Comparison of ENCODE assay signal across 11 cellular contexts in genomic region chr11:27392715-27393114, GRCh38. TPM values are rescaled to one million over a fixed set of nuclear protein-coding genes. Genes with fewer than 3 reads are reported as not detected.
DNase-seq lines count a peak whose midpoint lies in the region; ATAC-seq, FAIRE-seq and TF ChIP-seq lines count a peak whose summit lies in the region.
"Had no signal": no experiment of that assay in that cellular context is flagged by ENCODE, and none has a peak within 500 bp of the region (broad histone marks: within the 10 kb centered on the region; RNA-seq: fewer than 3 reads in every experiment).

No MANE protein-coding gene starts in this region.

- H3K4me3 ChIP-seq in fibroblast of lung (replicated peaks in 1 of 4; ENCODE audit: control extremely low read depth in 1 of 4, insufficient read depth in 1 of 4, low read depth in 3 of 4, low read length in 4 of 4) (no peak overlapping the region), neural progenitor cell (peak overlapping the region; percentile 32), dorsolateral prefrontal cortex (no peak overlapping the region)

- peaks cover 93% of the 10 kb centered on the region for H3F3A ChIP-seq in neural progenitor cell (ENCODE audit: low read depth)

- no peak overlapping the region for H3K27ac ChIP-seq in fibroblast of lung (ENCODE audit: insufficient read depth, low read length)
- peak overlapping the region; percentile 97 for H3K27ac ChIP-seq in neural progenitor cell
- H3K27ac ChIP-seq in dorsolateral prefrontal cortex, result peak overlapping the region in 6 of 59 donors; percentile 10 to 44 (median 23)

- H3K79me2 ChIP-seq in fibroblast of lung (ENCODE audit: control insufficient read depth, insufficient read depth, low read length), result no peaks in the 10 kb centered on the region
- peaks cover 75% of the 10 kb centered on the region for H3K79me2 ChIP-seq in neural progenitor cell (ENCODE audit: low read depth)

- H3K4me1 ChIP-seq in fibroblast of lung (ENCODE audit: control insufficient read depth, extremely low read depth, insufficient read depth, low read length) (peaks cover 6% of the 10 kb centered on the region), neural progenitor cell (peaks cover 98% of the 10 kb centered on the region)

- no peaks in the 10 kb centered on the region for H3K9me3 ChIP-seq in fibroblast of lung (ENCODE audit: control insufficient read depth, insufficient read depth, low read depth, low read length)
- H3K9me3 ChIP-seq in neural progenitor cell (ENCODE audit: low read depth), result no peaks in the 10 kb centered on the region

- H3K4me2 ChIP-seq in fibroblast of lung (ENCODE audit: extremely low read depth, insufficient read depth, low read length) (no peak overlapping the region), neural progenitor cell (peak overlapping the region; percentile 73)

- FAIRE-seq in RCC 7860 (lab: Jason Lieb, UNC), result peak; percentile 75

- H4K20me1 ChIP-seq in fibroblast of lung (ENCODE audit: control insufficient read depth, extremely low read depth, insufficient read depth, low read length), result no peaks in the 10 kb centered on the region
- peaks cover 20% of the 10 kb centered on the region for H4K20me1 ChIP-seq in neural progenitor cell (ENCODE audit: low read depth)

- ATAC-seq in HG03025 (IDR thresholded peaks at IDR 0.05; ENCODE audit: low FRiP score, unreplicated experiment) (no peak), HG03469 (IDR thresholded peaks at IDR 0.05; ENCODE audit: unreplicated experiment) (no peak)

- peaks cover 83% of the 10 kb centered on the region for H3K4me1 Mint-ChIP-seq in neural progenitor cell
- H3K4me1 Mint-ChIP-seq: activated B cell treated with CpG ODN at 0.5 μM for 24 hours had no signal

- H3K36me3 ChIP-seq in fibroblast of lung (ENCODE audit: control insufficient read depth, insufficient read depth, low read length) (no peaks in the 10 kb centered on the region), neural progenitor cell (peaks cover 9% of the 10 kb centered on the region)

- intact Hi-C loops in dorsolateral prefrontal cortex (cut with DNase I), result no loop called here

- H3K27me3 ChIP-seq in fibroblast of lung (ENCODE audit: control insufficient read depth, insufficient read depth, low read length), result no peaks in the 10 kb centered on the region
- H3K27me3 ChIP-seq in neural progenitor cell, result no peaks in the 10 kb centered on the region
- H3K27me3 ChIP-seq in dorsolateral prefrontal cortex, result no peaks in the 10 kb centered on the region

- H3K4me3 Mint-ChIP-seq in neural progenitor cell, result peak overlapping the region; percentile 26
- H3K4me3 Mint-ChIP-seq: activated B cell treated with CpG ODN at 0.5 μM for 24 hours had no signal

- H2AFZ ChIP-seq in fibroblast of lung (ENCODE audit: low read length) (no peak overlapping the region), neural progenitor cell (replicated peaks) (no peak overlapping the region)

- H3K36me3 Mint-ChIP-seq in neural progenitor cell, result peaks cover 7% of the 10 kb centered on the region

- peak; percentile 76 for DNase-seq in Caki2 (ENCODE audit: low read depth)
- peak; percentile 40 for DNase-seq in RCC 7860 (ENCODE audit: low spot score)
- peak; percentile 81 to 95 for DNase-seq in fibroblast of lung (ENCODE audit: low read depth in 2 of 2)
- peak; percentile 72 for DNase-seq in neural progenitor cell (ENCODE audit: low spot score)
- no peak for DNase-seq in dorsolateral prefrontal cortex
- no peak for DNase-seq in activated effector memory CD4-positive, alpha-beta T cell treated with anti-CD3 and anti-CD28 coated beads, Interleukin-2, amount 50 U/mL, for 16 hours
- DNase-seq: activated B cell treated with CpG ODN at 0.5 μM for 24 hours, DMS 273 treated with DMSO at 0.1 percent for 48 hours, NCI-H2227 treated with DMSO at 0.1 percent for 48 hours had no signal

- in situ Hi-C loops in Caki2 (cut with HindIII; ENCODE audit: low pct_unique_long_range_greater_than_20kb, low sequenced_read_pairs), result no loop called here

- H3K9me3 Mint-ChIP-seq in neural progenitor cell, result no peaks in the 10 kb centered on the region
- H3K9me3 Mint-ChIP-seq: activated B cell treated with CpG ODN at 0.5 μM for 24 hours had no signal

- H3K9ac ChIP-seq in fibroblast of lung (ENCODE audit: insufficient read depth, low read length) (no peak overlapping the region), neural progenitor cell (no peak overlapping the region)

- peak overlapping the region; percentile 68 for H3K27ac Mint-ChIP-seq in neural progenitor cell
- H3K27ac Mint-ChIP-seq: activated B cell treated with CpG ODN at 0.5 μM for 24 hours had no signal

- TF ChIP-seq CTCF in fibroblast of lung (conservative IDR thresholded peaks at IDR 0.05 in 1 of 2, IDR thresholded peaks at IDR 0.05 in 1 of 2; ENCODE audit: low read depth in 1 of 2, low read length in 2 of 2), result no peak
- no peak for TF ChIP-seq CTCF in neural progenitor cell (IDR thresholded peaks at IDR 0.05)
- TF ChIP-seq CTCF in dorsolateral prefrontal cortex (IDR thresholded peaks at IDR 0.05 in 54 of 56, conservative IDR thresholded peaks at IDR 0.05 in 2 of 56; ENCODE audit: low read depth in 1 of 56, partially characterized antibody in 56 of 56), result no peak

- H3K27me3 Mint-ChIP-seq in neural progenitor cell (ENCODE audit: insufficient read depth, low read depth), result no peaks in the 10 kb centered on the region
- H3K27me3 Mint-ChIP-seq: activated B cell treated with CpG ODN at 0.5 μM for 24 hours had no signal

RNA-seq across cellular contexts. Expression of gene CCDC34, which starts 29.7 kb away (rescaled TPM):
- 16.8 and 29.5 TPM in 2 replicates for total RNA-seq in Caki2 (2014; rRNA removed; shearing (Covaris generic); ENCODE audit: low replicate concordance)
- total RNA-seq in fibroblast of lung (3.3 and 4.6 TPM in 2 replicates), neural progenitor cell (ENCODE audit: low replicate concordance) (15.6 and 30.6 TPM in 2 replicates), dorsolateral prefrontal cortex (10 to 100 TPM in 108 of 120 experiments, 1 to 10 TPM in 12; 3.1 to 23.2 (median 14.1) TPM)
- 3.8 and 6.9 TPM in 2 replicates for polyA plus RNA-seq in fibroblast of lung
- polyA plus RNA-seq in fibroblast of lung (2012), result 6.3 and 10.3 TPM in 2 replicates
- 0.44 and 0.71 TPM in 2 replicates for polyA minus RNA-seq in fibroblast of lung (ENCODE audit: low replicate concordance)

Comparison
In these comparisons a context has a peak if more than half of its experiments do, and no peak if none do; other contexts are left out.
1. DNase-seq: peak in Caki2 (single experiment), RCC 7860 (single experiment), fibroblast of lung (2 of 2) and neural progenitor cell (single experiment); none in dorsolateral prefrontal cortex (0 of 10) and activated effector memory CD4-positive, alpha-beta T cell treated with anti-CD3 and anti-CD28 coated beads, Interleukin-2, amount 50 U/mL, for 16 hours (single experiment).